ENCODE assay signal across 10 cellular contexts in genomic region chr16:27551046-27551445, GRCh38. TPM values are rescaled to one million over a fixed set of nuclear protein-coding genes. Genes with fewer than 3 reads are reported as not detected.
DNase-seq lines count a peak whose midpoint lies in the region; ATAC-seq, FAIRE-seq and TF ChIP-seq lines count a peak whose summit lies in the region.
"Had no signal": no experiment of that assay in that cellular context is flagged by ENCODE, and none has a peak within 500 bp of the region (broad histone marks: within the 10 kb centered on the region; RNA-seq: fewer than 3 reads in every experiment).

No MANE protein-coding gene starts in this region.

- H3K27ac Mint-ChIP-seq in WTC11 = peak overlapping the region; percentile 72

- intact Hi-C loops in left ventricle myocardium inferior (cut with micrococcal nuclease) (no loop called here), Right ventricle myocardium inferior (cut with DNase I) (loop anchor here (5.0 kb wide), 1 partner anchor 34 kb away; no protein-coding TSS in a partner anchor)

- H3K27me3 ChIP-seq in left ventricle myocardium inferior (ENCODE audit: low read depth) = no peaks in the 10 kb centered on the region
- no peaks in the 10 kb centered on the region for H3K27me3 ChIP-seq in hepatocyte
- no peaks in the 10 kb centered on the region for H3K27me3 ChIP-seq in thoracic aorta (replicated peaks; ENCODE audit: insufficient read depth)
- H3K27me3 ChIP-seq in small intestine (ENCODE audit: control insufficient read depth in 2 of 2, insufficient read depth in 2 of 2, low read length in 2 of 2) = no peaks in the 10 kb centered on the region

- DNase-seq in left ventricle myocardium inferior (no peak), Right ventricle myocardium inferior (ENCODE audit: missing footprints) (no peak), WTC11 (ENCODE audit: low spot score) (no peak), hepatocyte (ENCODE audit: low spot score) (no peak), thoracic aorta (ENCODE audit: low spot score) (no peak), small intestine (no peak)
- DNase-seq: activated CD4-positive, alpha-beta T cell treated with anti-CD3 and anti-CD28 coated beads, Interleukin-2, amount 50 U/mL, for 4 hours; NCI-H510A had no signal

- H3K9me2 ChIP-seq in hepatocyte (replicated peaks; ENCODE audit: insufficient read depth) = no peaks in the 10 kb centered on the region

- H3K9me3 Mint-ChIP-seq in WTC11 = no peaks in the 10 kb centered on the region

- H3K9me3 ChIP-seq in left ventricle myocardium inferior (replicated peaks) (no peaks in the 10 kb centered on the region), hepatocyte (ENCODE audit: low read depth) (no peaks in the 10 kb centered on the region), thoracic aorta (no peaks in the 10 kb centered on the region), small intestine (ENCODE audit: control insufficient read depth, low read depth) (no peaks in the 10 kb centered on the region)

- TF ChIP-seq CTCF in left ventricle myocardium inferior (IDR thresholded peaks at IDR 0.05; ENCODE audit: borderline replicate concordance) (no peak), WTC11 (IDR thresholded peaks at IDR 0.05) (no peak), hepatocyte (IDR thresholded peaks at IDR 0.05; ENCODE audit: poor library complexity) (no peak), thoracic aorta (IDR thresholded peaks at IDR 0.05) (no peak)

- H3K36me3 Mint-ChIP-seq in WTC11 = peaks cover 5% of the 10 kb centered on the region

- no peak overlapping the region for H2AFZ ChIP-seq in hepatocyte

- H3K4me3 Mint-ChIP-seq in WTC11 = peak overlapping the region; percentile 100

- peaks cover 18% of the 10 kb centered on the region for H3K4me1 Mint-ChIP-seq in WTC11

- CTCF ChIA-PET in WTC11 (lab: Charles Lee) = no interaction called here

- H3K4me1 ChIP-seq in left ventricle myocardium inferior (peaks cover 51% of the 10 kb centered on the region), hepatocyte (ENCODE audit: insufficient read depth) (peaks cover 14% of the 10 kb centered on the region), thoracic aorta (ENCODE audit: control insufficient read depth in 1 of 2, low read depth in 2 of 2) (peaks cover 21 to 27% of the 10 kb centered on the region in 2 donors), small intestine (ENCODE audit: control insufficient read depth in 2 of 2, insufficient read depth in 1 of 2, low read depth in 1 of 2, low read length in 1 of 2) (peaks cover 0 to 6% of the 10 kb centered on the region in 2 donors)

- H3K4me2 ChIP-seq in hepatocyte = peak overlapping the region; percentile 78

- peak overlapping the region; percentile 93 for H3K4me3 ChIP-seq in left ventricle myocardium inferior
- H3K4me3 ChIP-seq in hepatocyte = no peak overlapping the region
- H3K4me3 ChIP-seq in thoracic aorta = peak overlapping the region; percentile 84
- H3K4me3 ChIP-seq in small intestine (ENCODE audit: low read depth in 1 of 2, low read length in 2 of 2) = no peak overlapping the region

- WGBS in hepatocyte (ENCODE audit: low lambda C conversion rate, missing lambda C conversion rate) = 70% methylated on average over 1 of the region's 1 CpG
- WGBS in small intestine, 3 donors = 5 to 24% (median 19%) methylated on average over 1 of the region's 1 CpG

- POLR2A ChIA-PET in WTC11 (lab: Charles Lee) = interaction anchor here (1.6 kb wide), 1 partner anchor 8 kb away, joined by 3 read pairs; no protein-coding TSS in a partner anchor

- peaks cover 2% of the 10 kb centered on the region; the same call in 1 of the 2 replicates for H3K27me3 Mint-ChIP-seq in WTC11 (ENCODE audit: low read depth)

- H3K27ac ChIP-seq in left ventricle myocardium inferior (replicated peaks) = peak overlapping the region; percentile 90
- no peak overlapping the region for H3K27ac ChIP-seq in hepatocyte
- no peak overlapping the region for H3K27ac ChIP-seq in thoracic aorta
- H3K27ac ChIP-seq in small intestine (ENCODE audit: low read depth in 1 of 2, low read length in 1 of 2) = no peak overlapping the region

- peaks cover 55% of the 10 kb centered on the region for H3K79me2 ChIP-seq in hepatocyte

- peaks cover 27% of the 10 kb centered on the region for H4K20me1 ChIP-seq in hepatocyte (ENCODE audit: insufficient read depth, poor library complexity, severe bottlenecking)

- ATAC-seq in Right ventricle myocardium inferior (no peak), WTC11 (no peak), thoracic aorta (ENCODE audit: insufficient number of reproducible peaks, low FRiP score, low read depth) (no peak), HG03457 (IDR thresholded peaks at IDR 0.05; ENCODE audit: unreplicated experiment) (no peak), GM19455 (IDR thresholded peaks at IDR 0.05; ENCODE audit: unreplicated experiment) (no peak)

- FAIRE-seq in small intestine (lab: Jason Lieb, UNC) = no peak

- H3K36me3 ChIP-seq in left ventricle myocardium inferior (peaks cover under 1% of the 10 kb centered on the region), hepatocyte (replicated peaks; ENCODE audit: insufficient read depth, low read depth) (no peaks in the 10 kb centered on the region), thoracic aorta (no peaks in the 10 kb centered on the region), small intestine (ENCODE audit: control insufficient read depth in 2 of 2, insufficient read depth in 2 of 2, low read length in 2 of 2) (no peaks in the 10 kb centered on the region)

TF ChIP-seq in WTC11, 78 proteins besides CTCF, POLR2A, EP300 and RAD21:
- no peak for TF ChIP-seq CBFB (CRISPR knock-in tag; IDR thresholded peaks at IDR 0.05; ENCODE audit: low read depth)
- TF ChIP-seq ERG (CRISPR knock-in tag; IDR thresholded peaks at IDR 0.05) = no peak
- no peak for TF ChIP-seq ZNF416 (CRISPR knock-in tag; IDR thresholded peaks at IDR 0.05)

RNA-seq across cellular contexts. Expression of gene KATNIP, which starts 1.1 kb away (rescaled TPM):
- total RNA-seq in left ventricle myocardium inferior = 12.0 TPM
- 8.0 TPM for total RNA-seq in Right ventricle myocardium inferior
- 17.2 to 23.0 TPM (median 17.5 TPM) in 3 replicates for total RNA-seq in WTC11 (2021)
- 6.9 and 15.6 TPM in 2 replicates for total RNA-seq in hepatocyte
- polyA plus RNA-seq in hepatocyte = 7.1 and 13.3 TPM in 2 replicates
- 10 to 100 TPM; 16.0 to 23.7 TPM for total RNA-seq in thoracic aorta
- 10 to 100 TPM in 2 of 3 donors, 1 to 10 TPM in 1; 1.9 to 10.7 (median 10.2) TPM for polyA plus RNA-seq in small intestine

RNA-seq across cellular contexts. Expression of gene GTF3C1, which starts 1.3 kb away (rescaled TPM):
- total RNA-seq in left ventricle myocardium inferior (46.9 TPM), Right ventricle myocardium inferior (45.1 TPM), WTC11 (2021) (116 to 146 TPM (median 118 TPM) in 3 replicates), hepatocyte (55.1 and 59.6 TPM in 2 replicates), thoracic aorta (10 to 100 TPM; 51.9 to 83.2 TPM)
- polyA plus RNA-seq in hepatocyte (41.5 and 54.9 TPM in 2 replicates), small intestine (10 to 100 TPM; 30.4 to 47.0 (median 35.9) TPM)

Comparison
In these comparisons a context has a peak if more than half of its experiments do, and no peak if none do; other contexts are left out.
1. H3K4me3 ChIP-seq: peak in left ventricle myocardium inferior (single experiment) and thoracic aorta (single experiment); none in hepatocyte (single experiment) and small intestine (0 of 2).